Comparison of ENCODE assay signal across 1 cellular context in genomic region chr10:124717911-124718734, GRCh38.
TF ChIP-seq lines count a peak whose summit lies in the region.

No MANE protein-coding gene starts in this region.

TF ChIP-seq in K562, 482 proteins besides CTCF, POLR2A, EP300 and RAD21 (continued from another document and continues in another):
- TF ChIP-seq MGA (IDR thresholded peaks at IDR 0.05) (peak; percentile 34; the same call in 1 of the 2 replicates), RBBP5 (IDR thresholded peaks at IDR 0.05; ENCODE audit: borderline replicate concordance, insufficient read depth, low read length, poor library complexity, severe bottlenecking) (no peak), DPF2 (IDR thresholded peaks at IDR 0.05) (peak; percentile 94), ZFP1 (CRISPR knock-in tag; IDR thresholded peaks at IDR 0.05) (no peak), ZNF695 (CRISPR knock-in tag; IDR thresholded peaks at IDR 0.05) (no peak), BCLAF1 (IDR thresholded peaks at IDR 0.05; ENCODE audit: borderline replicate concordance in 1 of 2, control insufficient read depth in 1 of 2, low read depth in 2 of 2, low read length in 1 of 2) (no peak), ZNF75A (CRISPR knock-in tag; IDR thresholded peaks at IDR 0.05) (no peak), ZKSCAN1 (IDR thresholded peaks at IDR 0.05; ENCODE audit: low read depth, low read length) (no peak), ZBTB43 (CRISPR knock-in tag; IDR thresholded peaks at IDR 0.05) (no peak), NELFE (IDR thresholded peaks at IDR 0.05; ENCODE audit: insufficient read depth, insufficient read length) (no peak), ARID1B (IDR thresholded peaks at IDR 0.05) (peak; percentile 97), ATF3 (IDR thresholded peaks at IDR 0.05) (peak; percentile 96), ATF3 (CRISPR knock-in tag; conservative IDR thresholded peaks at IDR 0.05) (peak; percentile 88), CTBP1 (IDR thresholded peaks at IDR 0.05; ENCODE audit: borderline replicate concordance) (peak; percentile 81), NFATC3 (IDR thresholded peaks at IDR 0.05) (0 out of 2 replicates have a peak, but pooled peaks have one; percentile 20), ZMIZ1 (IDR thresholded peaks at IDR 0.05; ENCODE audit: low read depth in 2 of 2, low read length in 2 of 2) (peak in 1 of 2 experiments; percentile 98; a peak in 2 of 4 replicates), THRAP3 (IDR thresholded peaks at IDR 0.05; ENCODE audit: borderline replicate concordance) (no peak), TCF3 (CRISPR knock-in tag; IDR thresholded peaks at IDR 0.05) (peak; percentile 98), ZSCAN29 (IDR thresholded peaks at IDR 0.05) (no peak), BDP1 (IDR thresholded peaks at IDR 0.05; ENCODE audit: insufficient read depth, insufficient read length) (no peak), FOSL1 (tag; conservative IDR thresholded peaks at IDR 0.05) (peak; percentile 74), FOXO4 (CRISPR knock-in tag; IDR thresholded peaks at IDR 0.05) (no peak), ETS1 (conservative IDR thresholded peaks at IDR 0.05; ENCODE audit: control insufficient read depth, low read depth, low read length) (peak; percentile 73), MCM5 (IDR thresholded peaks at IDR 0.05; ENCODE audit: low read depth) (no peak), HBP1 (CRISPR knock-in tag; IDR thresholded peaks at IDR 0.05) (0 out of 2 replicates have a peak, but pooled peaks have one; percentile 77), NCOA2 (IDR thresholded peaks at IDR 0.05; ENCODE audit: partially characterized antibody in 2 of 2) (peak in 1 of 2 experiments; percentile 37), SIN3A (IDR thresholded peaks at IDR 0.05; ENCODE audit: borderline replicate concordance in 2 of 2, control insufficient read depth in 1 of 2, low read depth in 2 of 2, low read length in 2 of 2) (no peak), ZNF76 (CRISPR knock-in tag; IDR thresholded peaks at IDR 0.05; ENCODE audit: borderline replicate concordance) (no peak), NBN (IDR thresholded peaks at IDR 0.05; ENCODE audit: low read depth) (no peak), ZNF384 (IDR thresholded peaks at IDR 0.05; ENCODE audit: low read depth, low read length) (no peak), ZNF586 (CRISPR knock-in tag; conservative IDR thresholded peaks at IDR 0.05) (0 out of 2 replicates have a peak, but pooled peaks have one; percentile 47)
